In the genomic region with DNA sequence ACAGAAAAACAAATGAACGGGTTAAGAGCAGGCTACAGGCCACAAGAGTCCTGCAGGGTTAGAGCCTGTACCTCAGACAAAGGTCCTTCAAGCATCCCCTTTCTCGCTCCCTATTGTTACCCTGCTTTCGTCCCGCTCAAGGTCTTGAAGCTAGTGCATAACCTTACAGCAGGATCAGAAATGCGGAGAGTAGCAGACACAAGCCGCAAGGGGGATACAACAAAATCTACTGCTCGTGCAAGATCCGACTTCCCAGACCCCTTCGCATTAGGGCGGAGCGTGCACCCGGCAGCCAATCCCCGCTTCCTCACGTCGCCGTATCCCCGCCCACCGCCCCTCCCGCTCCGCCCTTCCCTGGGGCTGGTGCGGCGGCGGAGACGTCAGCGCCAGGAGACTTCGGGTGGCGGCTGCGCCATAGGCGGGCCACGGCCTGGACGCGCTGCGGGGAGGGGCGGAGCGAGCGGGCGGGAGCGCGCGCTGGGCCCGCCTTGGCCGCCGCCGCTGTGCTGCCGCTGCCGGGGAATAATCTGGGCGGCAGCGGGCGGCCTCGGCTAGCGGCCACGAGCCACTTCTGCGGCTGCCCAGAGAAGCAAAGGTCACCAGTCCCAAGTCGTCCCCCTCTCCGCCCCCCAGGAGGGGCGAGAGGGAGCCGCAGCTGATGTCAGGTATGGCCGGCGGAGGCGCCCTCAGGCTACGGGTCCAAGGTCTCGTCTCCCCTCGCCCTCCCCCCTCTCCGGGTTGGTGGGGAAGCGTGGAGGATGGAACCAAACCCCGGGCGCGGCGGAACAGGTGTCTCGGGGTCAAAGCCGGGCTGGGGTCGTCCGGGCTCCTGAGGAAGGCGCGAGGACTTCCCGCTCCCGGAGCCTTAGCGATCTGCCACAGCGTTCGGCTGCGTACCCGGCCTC, we compare ENCODE assay signal across 1 cellular context.
A peak's percentile ranks its signal among the peaks of the same experiment; 100 is the strongest.
TF ChIP-seq lines count a peak whose summit lies in the region.

A gene (plus strand): TSS at position 389 of the 905 bp plus-strand sequence. CDS start 51,776 bp downstream, outside the sequence.

TF ChIP-seq in WTC11, 78 proteins besides CTCF, POLR2A, EP300 and RAD21 (continued from another document and continues in another):
- TF ChIP-seq, protein P1, sequence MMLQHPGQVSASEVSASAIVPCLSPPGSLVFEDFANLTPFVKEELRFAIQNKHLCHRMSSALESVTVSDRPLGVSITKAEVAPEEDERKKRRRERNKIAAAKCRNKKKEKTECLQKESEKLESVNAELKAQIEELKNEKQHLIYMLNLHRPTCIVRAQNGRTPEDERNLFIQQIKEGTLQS (CRISPR knock-in tag; conservative IDR thresholded peaks at IDR 0.05), result no peak
- TF ChIP-seq RORB (CRISPR knock-in tag; IDR thresholded peaks at IDR 0.05), result no peak
- TF ChIP-seq ZBTB21 (CRISPR knock-in tag; IDR thresholded peaks at IDR 0.05; ENCODE audit: borderline replicate concordance), result no peak
- TF ChIP-seq FOXP1 (CRISPR knock-in tag; IDR thresholded peaks at IDR 0.05; ENCODE audit: borderline replicate concordance), result peak; percentile 43; the same call in 1 of the 2 replicates
- TF ChIP-seq, protein P2, sequence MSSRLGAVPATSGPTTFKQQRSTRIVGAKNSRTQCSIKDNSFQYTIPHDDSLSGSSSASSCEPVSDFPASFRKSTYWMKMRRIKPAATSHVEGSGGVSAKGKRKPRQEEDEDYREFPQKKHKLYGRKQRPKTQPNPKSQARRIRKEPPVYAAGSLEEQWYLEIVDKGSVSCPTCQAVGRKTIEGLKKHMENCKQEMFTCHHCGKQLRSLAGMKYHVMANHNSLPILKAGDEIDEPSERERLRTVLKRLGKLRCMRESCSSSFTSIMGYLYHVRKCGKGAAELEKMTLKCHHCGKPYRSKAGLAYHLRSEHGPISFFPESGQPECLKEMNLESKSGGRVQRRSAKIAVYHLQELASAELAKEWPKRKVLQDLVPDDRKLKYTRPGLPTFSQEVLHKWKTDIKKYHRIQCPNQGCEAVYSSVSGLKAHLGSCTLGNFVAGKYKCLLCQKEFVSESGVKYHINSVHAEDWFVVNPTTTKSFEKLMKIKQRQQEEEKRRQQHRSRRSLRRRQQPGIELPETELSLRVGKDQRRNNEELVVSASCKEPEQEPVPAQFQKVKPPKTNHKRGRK (CRISPR knock-in tag; IDR thresholded peaks at IDR 0.05; ENCODE audit: borderline replicate concordance), result no peak
- no peak for TF ChIP-seq OVOL2 (CRISPR knock-in tag; IDR thresholded peaks at IDR 0.05; ENCODE audit: borderline replicate concordance)
- TF ChIP-seq, protein P3, sequence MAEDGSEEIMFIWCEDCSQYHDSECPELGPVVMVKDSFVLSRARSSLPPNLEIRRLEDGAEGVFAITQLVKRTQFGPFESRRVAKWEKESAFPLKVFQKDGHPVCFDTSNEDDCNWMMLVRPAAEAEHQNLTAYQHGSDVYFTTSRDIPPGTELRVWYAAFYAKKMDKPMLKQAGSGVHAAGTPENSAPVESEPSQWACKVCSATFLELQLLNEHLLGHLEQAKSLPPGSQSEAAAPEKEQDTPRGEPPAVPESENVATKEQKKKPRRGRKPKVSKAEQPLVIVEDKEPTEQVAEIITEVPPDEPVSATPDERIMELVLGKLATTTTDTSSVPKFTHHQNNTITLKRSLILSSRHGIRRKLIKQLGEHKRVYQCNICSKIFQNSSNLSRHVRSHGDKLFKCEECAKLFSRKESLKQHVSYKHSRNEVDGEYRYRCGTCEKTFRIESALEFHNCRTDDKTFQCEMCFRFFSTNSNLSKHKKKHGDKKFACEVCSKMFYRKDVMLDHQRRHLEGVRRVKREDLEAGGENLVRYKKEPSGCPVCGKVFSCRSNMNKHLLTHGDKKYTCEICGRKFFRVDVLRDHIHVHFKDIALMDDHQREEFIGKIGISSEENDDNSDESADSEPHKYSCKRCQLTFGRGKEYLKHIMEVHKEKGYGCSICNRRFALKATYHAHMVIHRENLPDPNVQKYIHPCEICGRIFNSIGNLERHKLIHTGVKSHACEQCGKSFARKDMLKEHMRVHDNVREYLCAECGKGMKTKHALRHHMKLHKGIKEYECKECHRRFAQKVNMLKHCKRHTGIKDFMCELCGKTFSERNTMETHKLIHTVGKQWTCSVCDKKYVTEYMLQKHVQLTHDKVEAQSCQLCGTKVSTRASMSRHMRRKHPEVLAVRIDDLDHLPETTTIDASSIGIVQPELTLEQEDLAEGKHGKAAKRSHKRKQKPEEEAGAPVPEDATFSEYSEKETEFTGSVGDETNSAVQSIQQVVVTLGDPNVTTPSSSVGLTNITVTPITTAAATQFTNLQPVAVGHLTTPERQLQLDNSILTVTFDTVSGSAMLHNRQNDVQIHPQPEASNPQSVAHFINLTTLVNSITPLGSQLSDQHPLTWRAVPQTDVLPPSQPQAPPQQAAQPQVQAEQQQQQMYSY (CRISPR knock-in tag; IDR thresholded peaks at IDR 0.05), result peak; percentile 82
- no peak for TF ChIP-seq ZNF219 (CRISPR knock-in tag; IDR thresholded peaks at IDR 0.05; ENCODE audit: borderline replicate concordance)
- TF ChIP-seq SMAD3 (CRISPR knock-in tag; IDR thresholded peaks at IDR 0.05; ENCODE audit: borderline replicate concordance), result peak; percentile 69; the same call in 1 of the 2 replicates
- TF ChIP-seq ATF1 (CRISPR knock-in tag; IDR thresholded peaks at IDR 0.05), result no peak
- TF ChIP-seq, protein P4, sequence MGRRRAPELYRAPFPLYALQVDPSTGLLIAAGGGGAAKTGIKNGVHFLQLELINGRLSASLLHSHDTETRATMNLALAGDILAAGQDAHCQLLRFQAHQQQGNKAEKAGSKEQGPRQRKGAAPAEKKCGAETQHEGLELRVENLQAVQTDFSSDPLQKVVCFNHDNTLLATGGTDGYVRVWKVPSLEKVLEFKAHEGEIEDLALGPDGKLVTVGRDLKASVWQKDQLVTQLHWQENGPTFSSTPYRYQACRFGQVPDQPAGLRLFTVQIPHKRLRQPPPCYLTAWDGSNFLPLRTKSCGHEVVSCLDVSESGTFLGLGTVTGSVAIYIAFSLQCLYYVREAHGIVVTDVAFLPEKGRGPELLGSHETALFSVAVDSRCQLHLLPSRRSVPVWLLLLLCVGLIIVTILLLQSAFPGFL (CRISPR knock-in tag; IDR thresholded peaks at IDR 0.05; ENCODE audit: borderline replicate concordance), result no peak
- no peak for TF ChIP-seq ZNF232 (CRISPR knock-in tag; IDR thresholded peaks at IDR 0.05)
- TF ChIP-seq ZNF317 (CRISPR knock-in tag; IDR thresholded peaks at IDR 0.05; ENCODE audit: borderline replicate concordance, low read depth), result no peak
- TF ChIP-seq, protein P5, sequence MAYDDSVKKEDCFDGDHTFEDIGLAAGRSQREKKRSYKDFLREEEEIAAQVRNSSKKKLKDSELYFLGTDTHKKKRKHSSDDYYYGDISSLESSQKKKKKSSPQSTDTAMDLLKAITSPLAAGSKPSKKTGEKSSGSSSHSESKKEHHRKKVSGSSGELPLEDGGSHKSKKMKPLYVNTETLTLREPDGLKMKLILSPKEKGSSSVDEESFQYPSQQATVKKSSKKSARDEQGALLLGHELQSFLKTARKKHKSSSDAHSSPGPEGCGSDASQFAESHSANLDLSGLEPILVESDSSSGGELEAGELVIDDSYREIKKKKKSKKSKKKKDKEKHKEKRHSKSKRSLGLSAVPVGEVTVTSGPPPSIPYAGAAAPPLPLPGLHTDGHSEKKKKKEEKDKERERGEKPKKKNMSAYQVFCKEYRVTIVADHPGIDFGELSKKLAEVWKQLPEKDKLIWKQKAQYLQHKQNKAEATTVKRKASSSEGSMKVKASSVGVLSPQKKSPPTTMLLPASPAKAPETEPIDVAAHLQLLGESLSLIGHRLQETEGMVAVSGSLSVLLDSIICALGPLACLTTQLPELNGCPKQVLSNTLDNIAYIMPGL (CRISPR knock-in tag; IDR thresholded peaks at IDR 0.05), result peak; percentile 92
- 0 out of 2 replicates have a peak, but pooled peaks have one; percentile 33 for TF ChIP-seq NR3C1 (CRISPR knock-in tag; conservative IDR thresholded peaks at IDR 0.05; ENCODE audit: low read depth)
- peak; percentile 88 for TF ChIP-seq SP1 (CRISPR knock-in tag; conservative IDR thresholded peaks at IDR 0.05)
- TF ChIP-seq, protein P6, sequence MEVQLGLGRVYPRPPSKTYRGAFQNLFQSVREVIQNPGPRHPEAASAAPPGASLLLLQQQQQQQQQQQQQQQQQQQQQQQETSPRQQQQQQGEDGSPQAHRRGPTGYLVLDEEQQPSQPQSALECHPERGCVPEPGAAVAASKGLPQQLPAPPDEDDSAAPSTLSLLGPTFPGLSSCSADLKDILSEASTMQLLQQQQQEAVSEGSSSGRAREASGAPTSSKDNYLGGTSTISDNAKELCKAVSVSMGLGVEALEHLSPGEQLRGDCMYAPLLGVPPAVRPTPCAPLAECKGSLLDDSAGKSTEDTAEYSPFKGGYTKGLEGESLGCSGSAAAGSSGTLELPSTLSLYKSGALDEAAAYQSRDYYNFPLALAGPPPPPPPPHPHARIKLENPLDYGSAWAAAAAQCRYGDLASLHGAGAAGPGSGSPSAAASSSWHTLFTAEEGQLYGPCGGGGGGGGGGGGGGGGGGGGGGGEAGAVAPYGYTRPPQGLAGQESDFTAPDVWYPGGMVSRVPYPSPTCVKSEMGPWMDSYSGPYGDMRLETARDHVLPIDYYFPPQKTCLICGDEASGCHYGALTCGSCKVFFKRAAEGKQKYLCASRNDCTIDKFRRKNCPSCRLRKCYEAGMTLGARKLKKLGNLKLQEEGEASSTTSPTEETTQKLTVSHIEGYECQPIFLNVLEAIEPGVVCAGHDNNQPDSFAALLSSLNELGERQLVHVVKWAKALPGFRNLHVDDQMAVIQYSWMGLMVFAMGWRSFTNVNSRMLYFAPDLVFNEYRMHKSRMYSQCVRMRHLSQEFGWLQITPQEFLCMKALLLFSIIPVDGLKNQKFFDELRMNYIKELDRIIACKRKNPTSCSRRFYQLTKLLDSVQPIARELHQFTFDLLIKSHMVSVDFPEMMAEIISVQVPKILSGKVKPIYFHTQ (CRISPR knock-in tag; IDR thresholded peaks at IDR 0.05), result no peak
- TF ChIP-seq, protein P7, sequence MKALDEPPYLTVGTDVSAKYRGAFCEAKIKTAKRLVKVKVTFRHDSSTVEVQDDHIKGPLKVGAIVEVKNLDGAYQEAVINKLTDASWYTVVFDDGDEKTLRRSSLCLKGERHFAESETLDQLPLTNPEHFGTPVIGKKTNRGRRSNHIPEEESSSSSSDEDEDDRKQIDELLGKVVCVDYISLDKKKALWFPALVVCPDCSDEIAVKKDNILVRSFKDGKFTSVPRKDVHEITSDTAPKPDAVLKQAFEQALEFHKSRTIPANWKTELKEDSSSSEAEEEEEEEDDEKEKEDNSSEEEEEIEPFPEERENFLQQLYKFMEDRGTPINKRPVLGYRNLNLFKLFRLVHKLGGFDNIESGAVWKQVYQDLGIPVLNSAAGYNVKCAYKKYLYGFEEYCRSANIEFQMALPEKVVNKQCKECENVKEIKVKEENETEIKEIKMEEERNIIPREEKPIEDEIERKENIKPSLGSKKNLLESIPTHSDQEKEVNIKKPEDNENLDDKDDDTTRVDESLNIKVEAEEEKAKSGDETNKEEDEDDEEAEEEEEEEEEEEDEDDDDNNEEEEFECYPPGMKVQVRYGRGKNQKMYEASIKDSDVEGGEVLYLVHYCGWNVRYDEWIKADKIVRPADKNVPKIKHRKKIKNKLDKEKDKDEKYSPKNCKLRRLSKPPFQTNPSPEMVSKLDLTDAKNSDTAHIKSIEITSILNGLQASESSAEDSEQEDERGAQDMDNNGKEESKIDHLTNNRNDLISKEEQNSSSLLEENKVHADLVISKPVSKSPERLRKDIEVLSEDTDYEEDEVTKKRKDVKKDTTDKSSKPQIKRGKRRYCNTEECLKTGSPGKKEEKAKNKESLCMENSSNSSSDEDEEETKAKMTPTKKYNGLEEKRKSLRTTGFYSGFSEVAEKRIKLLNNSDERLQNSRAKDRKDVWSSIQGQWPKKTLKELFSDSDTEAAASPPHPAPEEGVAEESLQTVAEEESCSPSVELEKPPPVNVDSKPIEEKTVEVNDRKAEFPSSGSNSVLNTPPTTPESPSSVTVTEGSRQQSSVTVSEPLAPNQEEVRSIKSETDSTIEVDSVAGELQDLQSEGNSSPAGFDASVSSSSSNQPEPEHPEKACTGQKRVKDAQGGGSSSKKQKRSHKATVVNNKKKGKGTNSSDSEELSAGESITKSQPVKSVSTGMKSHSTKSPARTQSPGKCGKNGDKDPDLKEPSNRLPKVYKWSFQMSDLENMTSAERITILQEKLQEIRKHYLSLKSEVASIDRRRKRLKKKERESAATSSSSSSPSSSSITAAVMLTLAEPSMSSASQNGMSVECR (CRISPR knock-in tag; IDR thresholded peaks at IDR 0.05; ENCODE audit: borderline replicate concordance), result no peak
- no peak for TF ChIP-seq CBFB (CRISPR knock-in tag; IDR thresholded peaks at IDR 0.05; ENCODE audit: low read depth)
- TF ChIP-seq, protein P8, sequence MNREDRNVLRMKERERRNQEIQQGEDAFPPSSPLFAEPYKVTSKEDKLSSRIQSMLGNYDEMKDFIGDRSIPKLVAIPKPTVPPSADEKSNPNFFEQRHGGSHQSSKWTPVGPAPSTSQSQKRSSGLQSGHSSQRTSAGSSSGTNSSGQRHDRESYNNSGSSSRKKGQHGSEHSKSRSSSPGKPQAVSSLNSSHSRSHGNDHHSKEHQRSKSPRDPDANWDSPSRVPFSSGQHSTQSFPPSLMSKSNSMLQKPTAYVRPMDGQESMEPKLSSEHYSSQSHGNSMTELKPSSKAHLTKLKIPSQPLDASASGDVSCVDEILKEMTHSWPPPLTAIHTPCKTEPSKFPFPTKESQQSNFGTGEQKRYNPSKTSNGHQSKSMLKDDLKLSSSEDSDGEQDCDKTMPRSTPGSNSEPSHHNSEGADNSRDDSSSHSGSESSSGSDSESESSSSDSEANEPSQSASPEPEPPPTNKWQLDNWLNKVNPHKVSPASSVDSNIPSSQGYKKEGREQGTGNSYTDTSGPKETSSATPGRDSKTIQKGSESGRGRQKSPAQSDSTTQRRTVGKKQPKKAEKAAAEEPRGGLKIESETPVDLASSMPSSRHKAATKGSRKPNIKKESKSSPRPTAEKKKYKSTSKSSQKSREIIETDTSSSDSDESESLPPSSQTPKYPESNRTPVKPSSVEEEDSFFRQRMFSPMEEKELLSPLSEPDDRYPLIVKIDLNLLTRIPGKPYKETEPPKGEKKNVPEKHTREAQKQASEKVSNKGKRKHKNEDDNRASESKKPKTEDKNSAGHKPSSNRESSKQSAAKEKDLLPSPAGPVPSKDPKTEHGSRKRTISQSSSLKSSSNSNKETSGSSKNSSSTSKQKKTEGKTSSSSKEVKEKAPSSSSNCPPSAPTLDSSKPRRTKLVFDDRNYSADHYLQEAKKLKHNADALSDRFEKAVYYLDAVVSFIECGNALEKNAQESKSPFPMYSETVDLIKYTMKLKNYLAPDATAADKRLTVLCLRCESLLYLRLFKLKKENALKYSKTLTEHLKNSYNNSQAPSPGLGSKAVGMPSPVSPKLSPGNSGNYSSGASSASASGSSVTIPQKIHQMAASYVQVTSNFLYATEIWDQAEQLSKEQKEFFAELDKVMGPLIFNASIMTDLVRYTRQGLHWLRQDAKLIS (CRISPR knock-in tag; IDR thresholded peaks at IDR 0.05; ENCODE audit: borderline replicate concordance), result no peak
- no peak for TF ChIP-seq NFATC4 (CRISPR knock-in tag; IDR thresholded peaks at IDR 0.05)
- TF ChIP-seq ZNF423 (CRISPR knock-in tag; IDR thresholded peaks at IDR 0.05), result no peak
- TF ChIP-seq, protein P9, sequence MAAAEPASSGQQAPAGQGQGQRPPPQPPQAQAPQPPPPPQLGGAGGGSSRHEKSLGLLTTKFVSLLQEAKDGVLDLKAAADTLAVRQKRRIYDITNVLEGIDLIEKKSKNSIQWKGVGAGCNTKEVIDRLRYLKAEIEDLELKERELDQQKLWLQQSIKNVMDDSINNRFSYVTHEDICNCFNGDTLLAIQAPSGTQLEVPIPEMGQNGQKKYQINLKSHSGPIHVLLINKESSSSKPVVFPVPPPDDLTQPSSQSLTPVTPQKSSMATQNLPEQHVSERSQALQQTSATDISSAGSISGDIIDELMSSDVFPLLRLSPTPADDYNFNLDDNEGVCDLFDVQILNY (CRISPR knock-in tag; IDR thresholded peaks at IDR 0.05), result peak; percentile 63
- no peak for TF ChIP-seq IRF2 (CRISPR knock-in tag; IDR thresholded peaks at IDR 0.05; ENCODE audit: borderline replicate concordance, low read depth)
- no peak for TF ChIP-seq ZNF396 (CRISPR knock-in tag; IDR thresholded peaks at IDR 0.05; ENCODE audit: borderline replicate concordance)
